Comparison of ENCODE assay signal across 12 cellular contexts in genomic region chr11:69052343-69053168, GRCh38. TPM values are rescaled to one million over a fixed set of nuclear protein-coding genes. Genes with fewer than 3 reads are reported as not detected.
DNase-seq lines count a peak whose midpoint lies in the region; ATAC-seq, FAIRE-seq and TF ChIP-seq lines count a peak whose summit lies in the region.
"Had no signal": no experiment of that assay in that cellular context is flagged by ENCODE, and none has a peak within 500 bp of the region (broad histone marks: within the 10 kb centered on the region; RNA-seq: fewer than 3 reads in every experiment).

No MANE protein-coding gene starts in this region.

- ATAC-seq in right cardiac atrium = no peak
- no peak for ATAC-seq in left cardiac atrium
- no peak for ATAC-seq in K562
- ATAC-seq in naive thymus-derived CD8-positive, alpha-beta T cell = no peak
- ATAC-seq in HG02973 (IDR thresholded peaks at IDR 0.05; ENCODE audit: unreplicated experiment) = no peak
- ATAC-seq in GM18517 (IDR thresholded peaks at IDR 0.05; ENCODE audit: unreplicated experiment) = no peak
- ATAC-seq in WTC11 = no peak

- no peaks in the 10 kb centered on the region for H3K27me3 ChIP-seq in right cardiac atrium (ENCODE audit: control insufficient read depth, insufficient read depth)
- H3K27me3 ChIP-seq in K562 (ENCODE audit: control insufficient read depth in 2 of 2, insufficient read depth in 2 of 2, low read length in 2 of 2) = no peaks in the 10 kb centered on the region

- no peak overlapping the region for H3K27ac ChIP-seq in right cardiac atrium (ENCODE audit: low read length)
- no peak overlapping the region for H3K27ac ChIP-seq in K562 (ENCODE audit: extremely low read depth, low read depth, low read length)

- BruUV-seq in K562 (replicated peaks; lab: Mats Ljungman, UMichigan) = no TSS peak

- H3K27me3 Mint-ChIP-seq in naive thymus-derived CD8-positive, alpha-beta T cell = no peaks in the 10 kb centered on the region
- no peaks in the 10 kb centered on the region for H3K27me3 Mint-ChIP-seq in WTC11 (ENCODE audit: low read depth)

- in situ Hi-C loops in K562 (cut with MboI) = no loop called here

- TF ChIP-seq CTCF in K562 (IDR thresholded peaks at IDR 0.05 in 2 of 3, conservative IDR thresholded peaks at IDR 0.05 in 1 of 3; ENCODE audit: insufficient read depth in 2 of 3, low read depth in 1 of 3, low read length in 3 of 3) (no peak), WTC11 (IDR thresholded peaks at IDR 0.05) (no peak)

- CTCF ChIA-PET in K562 (lab: Yijun Ruan, JAX; ENCODE audit: low intra/inter-chr PET ratio) (no interaction called here), WTC11 (lab: Charles Lee) (no interaction called here)

- H3K4me3 ChIP-seq in right cardiac atrium (ENCODE audit: low read length) = no peak overlapping the region
- H3K4me3 ChIP-seq in K562 = no peak overlapping the region

- intact Hi-C loops in right cardiac atrium (cut with DNase I) = no loop called here
- intact Hi-C loops in left cardiac atrium (cut with DNase I) = no loop called here
- intact Hi-C loops in K562 (cut with micrococcal nuclease) = no loop called here

- H3K36me3 Mint-ChIP-seq in naive thymus-derived CD8-positive, alpha-beta T cell = peaks cover 0 to 6% (median 0%) of the 10 kb centered on the region in 3 donors
- peaks cover 2% of the 10 kb centered on the region; the same call in 1 of the 2 replicates for H3K36me3 Mint-ChIP-seq in WTC11

- H3K4me1 ChIP-seq in right cardiac atrium (ENCODE audit: control insufficient read depth, insufficient read depth, low read length) = peaks cover 3% of the 10 kb centered on the region
- peaks cover 7 to 39% of the 10 kb centered on the region in 2 experiments; a peak in 4 of 5 replicates for H3K4me1 ChIP-seq in K562 (replicated peaks in 1 of 2; ENCODE audit: control insufficient read depth in 2 of 2, insufficient read depth in 2 of 2, low read length in 2 of 2)

- H3K4me3 Mint-ChIP-seq in naive thymus-derived CD8-positive, alpha-beta T cell = peak overlapping the region in 2 of 10 donors; percentile 26 to 48
- H3K4me3 Mint-ChIP-seq in WTC11 = no peak overlapping the region

- H3K4me2 ChIP-seq in K562 (ENCODE audit: insufficient read depth, low read length) = no peak overlapping the region

- peak in 2 of 3 donors; percentile 54 to 65 for DNase-seq in right cardiac atrium
- DNase-seq in left cardiac atrium = no peak
- DNase-seq in K562 (ENCODE audit: extremely low read depth in 1 of 4, low spot score in 3 of 4) = no peak
- no peak for DNase-seq in naive thymus-derived CD8-positive, alpha-beta T cell
- no peak for DNase-seq in stimulated activated naive CD4-positive, alpha-beta T cell treated with Interleukin-2 at 50 U/mL for 16 hours (lab: John Stamatoyannopoulos, UW)
- DNase-seq in WTC11 (ENCODE audit: low spot score) = no peak
- DNase-seq: activated naive CD4-positive, alpha-beta T cell treated with anti-CD3 and anti-CD28 coated beads, Interleukin-2, amount 50 U/mL, for 16 hours; cerebellar nuclear complex; DMS79 treated with DMSO at 0.1 percent for 48 hours; T-helper 9 cell had no signal

- peaks cover 12% of the 10 kb centered on the region for H3K79me2 ChIP-seq in K562 (ENCODE audit: control insufficient read depth, insufficient read depth, low read length)

- H3K36me3 ChIP-seq in K562 (ENCODE audit: control insufficient read depth, insufficient read depth, low read length) = no peaks in the 10 kb centered on the region; the same call in 2 of the 3 replicates

- peaks cover 8% of the 10 kb centered on the region; the same call in 1 of the 2 replicates for H4K20me1 ChIP-seq in K562 (replicated peaks; ENCODE audit: control insufficient read depth, insufficient read depth, low read length)

- H3K4me1 Mint-ChIP-seq in naive thymus-derived CD8-positive, alpha-beta T cell = peaks cover 7 to 57% (median 47%) of the 10 kb centered on the region in 4 donors
- peaks cover 19% of the 10 kb centered on the region for H3K4me1 Mint-ChIP-seq in WTC11

- 77% methylated on average over 21 of the region's 21 CpGs for WGBS in right cardiac atrium
- WGBS in K562 (ENCODE audit: insufficient coverage, low coverage, missing lambda C conversion rate) = 66% methylated on average over 17 of the region's 21 CpGs

- H3K9me3 Mint-ChIP-seq in naive thymus-derived CD8-positive, alpha-beta T cell = no peaks in the 10 kb centered on the region
- H3K9me3 Mint-ChIP-seq in WTC11 = no peaks in the 10 kb centered on the region

- no peak for FAIRE-seq in K562 (lab: Jason Lieb, UNC)

- H3K27ac Mint-ChIP-seq in naive thymus-derived CD8-positive, alpha-beta T cell = peak overlapping the region in 8 of 10 donors; percentile 40 to 94 (median 76)
- H3K27ac Mint-ChIP-seq in WTC11 = no peak overlapping the region; the same call in 1 of the 2 replicates

- H3K9me3 ChIP-seq in right cardiac atrium (ENCODE audit: control insufficient read depth, low read length) (no peaks in the 10 kb centered on the region), K562 (replicated peaks; ENCODE audit: control insufficient read depth, insufficient read depth, low read depth, low read length) (no peaks in the 10 kb centered on the region)

- TF ChIP-seq EP300 in K562 (IDR thresholded peaks at IDR 0.05; ENCODE audit: low read length) = no peak

- no peak for TF ChIP-seq POLR2A in K562 (conservative IDR thresholded peaks at IDR 0.05)

- no peak overlapping the region for H2AFZ ChIP-seq in K562 (ENCODE audit: low read depth, low read length)

- no peaks in the 10 kb centered on the region for H3K9me1 ChIP-seq in K562 (ENCODE audit: control insufficient read depth, insufficient read depth, low read length)

- no peak for TF ChIP-seq RAD21 in K562 (CRISPR knock-in tag; conservative IDR thresholded peaks at IDR 0.05 in 1 of 2, IDR thresholded peaks at IDR 0.05 in 1 of 2)

- POLR2A ChIA-PET in K562 (lab: Yijun Ruan, JAX) = interaction anchor here (0.5 to 1.1 kb wide), 4 partner anchors 14 to 895 kb away, joined by 3 read pairs; no protein-coding TSS in a partner anchor
- POLR2A ChIA-PET in naive thymus-derived CD8-positive, alpha-beta T cell (lab: Charles Lee) = no interaction called here
- POLR2A ChIA-PET in WTC11 (lab: Charles Lee) = interaction anchor here (0.7 kb wide), 1 partner anchor 40 kb away, joined by 3 read pairs; the partner anchor contains the start of gene MRGPRF

- H3K9ac ChIP-seq in K562 (ENCODE audit: insufficient read depth in 1 of 2, low read depth in 2 of 2, low read length in 2 of 2) = no peak overlapping the region; a peak in 1 of 4 replicates

TF ChIP-seq in K562, 482 proteins besides CTCF, POLR2A, EP300 and RAD21 (continues in another document):
- no peak for TF ChIP-seq SMAD1 (IDR thresholded peaks at IDR 0.05; ENCODE audit: low read depth, low read length, partially characterized antibody)

TF ChIP-seq in WTC11, 78 proteins besides CTCF, POLR2A, EP300 and RAD21 (continues in another document):
- TF ChIP-seq ESRRA (CRISPR knock-in tag; IDR thresholded peaks at IDR 0.05; ENCODE audit: borderline replicate concordance) = no peak
- TF ChIP-seq SP1 (CRISPR knock-in tag; conservative IDR thresholded peaks at IDR 0.05) = no peak

RNA-seq across cellular contexts. Expression of gene TPCN2, which starts 3.8 kb away (rescaled TPM):
- total RNA-seq in right cardiac atrium (10 to 100 TPM in 1 of 4 donors, 1 to 10 TPM in 3; 7.2 to 11.1 (median 9.0) TPM), left cardiac atrium (1 to 10 TPM; 7.3 to 9.7 TPM), K562 (2014; rRNA removed) (4.6 and 4.9 TPM in 2 replicates), K562 (2014; rRNA removed; fragmentation: Illumina TruSeq; extraction: Trizol) (2.3 and 2.8 TPM in 2 replicates), K562 (2015; rRNA removed; fragmentation: Illumina TruSeq; extraction: Trizol) (3.1 and 3.2 TPM in 2 replicates), K562 (2021) (9.2 and 10.2 TPM in 2 replicates), WTC11 (2021) (20.2 to 24.6 TPM (median 22.0 TPM) in 3 replicates)
- polyA plus RNA-seq in right cardiac atrium (7.0 TPM), K562 (2011; rRNA removed) (5.5 and 5.9 TPM in 2 replicates), K562 (2014; fragmentation: Illumina TruSeq; extraction: Trizol) (5.0 and 5.7 TPM in 2 replicates), K562 (2014; fragmentation: Nextera tagmentation; extraction: Ambion mirVana) (under 1 TPM; 0.66 to 0.82 TPM), K562 (2014; rRNA removed) (7.0 and 9.3 TPM in 2 replicates)
- total RNA-seq in K562 (2011; cell fraction: chromatin; rRNA removed; ENCODE audit: low replicate concordance) = 40.8 and 84.4 TPM in 2 replicates
- 45.5 and 52.4 TPM in 2 replicates for total RNA-seq in K562 (2011; cell fraction: nucleolus; rRNA removed)
- 44.5 and 47.8 TPM in 2 replicates for total RNA-seq in K562 (2011; cell fraction: nucleoplasm; rRNA removed)
- polyA plus RNA-seq in K562 (2011; cell fraction: cytosol; rRNA removed) = 5.8 TPM in 2 replicates
- polyA plus RNA-seq in K562 (2011; cell fraction: nucleus; rRNA removed) = 49.5 and 65.9 TPM in 2 replicates
- 6.3 and 8.7 TPM in 2 replicates for polyA plus RNA-seq in K562 (2012)
- polyA minus RNA-seq in K562 (2011; rRNA and poly(A)+ RNA removed) = 4.1 and 5.0 TPM in 2 replicates
- polyA minus RNA-seq in K562 (2011; cell fraction: cytosol; rRNA and poly(A)+ RNA removed) = 6.3 and 6.4 TPM in 2 replicates
- 15.0 and 17.4 TPM in 2 replicates for polyA minus RNA-seq in K562 (2011; cell fraction: nucleus; rRNA and poly(A)+ RNA removed)
- total RNA-seq in naive thymus-derived CD8-positive, alpha-beta T cell = 10 to 100 TPM; 25.4 to 27.2 TPM
- 1 to 10 TPM; 3.8 to 6.3 (median 4.9) TPM for polyA plus RNA-seq in naive thymus-derived CD8-positive, alpha-beta T cell

RNA-seq across cellular contexts. Expression of gene MRGPRF, which starts 39.5 kb away (rescaled TPM):
- total RNA-seq in right cardiac atrium (10 to 100 TPM in 2 of 4 donors, 1 to 10 TPM in 2; 4.6 to 16.2 (median 9.3) TPM), left cardiac atrium (10 to 100 TPM; 12.4 to 13.3 TPM), K562 (2014; rRNA removed) (not detected in 2 replicates), K562 (2014; rRNA removed; fragmentation: Illumina TruSeq; extraction: Trizol) (not detected in 2 replicates), K562 (2015; rRNA removed; fragmentation: Illumina TruSeq; extraction: Trizol) (not detected in 2 replicates), K562 (2021) (0.07 TPM in 1 of 2 replicates, not detected in the other), WTC11 (2021) (3.8 to 6.5 TPM (median 5.5 TPM) in 3 replicates)
- polyA plus RNA-seq in right cardiac atrium (9.4 TPM), K562 (2011; rRNA removed) (not detected in 2 replicates), K562 (2014; fragmentation: Illumina TruSeq; extraction: Trizol) (not detected in 2 replicates), K562 (2014; fragmentation: Nextera tagmentation; extraction: Ambion mirVana) (not detected), K562 (2014; rRNA removed) (not detected in 2 replicates)
- not detected in 2 replicates for total RNA-seq in K562 (2011; cell fraction: chromatin; rRNA removed; ENCODE audit: low replicate concordance)
- not detected in 2 replicates for total RNA-seq in K562 (2011; cell fraction: nucleolus; rRNA removed)
- not detected in 2 replicates for total RNA-seq in K562 (2011; cell fraction: nucleoplasm; rRNA removed)
- polyA plus RNA-seq in K562 (2011; cell fraction: cytosol; rRNA removed) = not detected in 2 replicates
- not detected in 2 replicates for polyA plus RNA-seq in K562 (2011; cell fraction: nucleus; rRNA removed)
- not detected in 2 replicates for polyA plus RNA-seq in K562 (2012)
- not detected in 2 replicates for polyA minus RNA-seq in K562 (2011; rRNA and poly(A)+ RNA removed)
- not detected in 2 replicates for polyA minus RNA-seq in K562 (2011; cell fraction: cytosol; rRNA and poly(A)+ RNA removed)
- polyA minus RNA-seq in K562 (2011; cell fraction: nucleus; rRNA and poly(A)+ RNA removed) = not detected in 2 replicates
- total RNA-seq in naive thymus-derived CD8-positive, alpha-beta T cell = not detected
- not detected for polyA plus RNA-seq in naive thymus-derived CD8-positive, alpha-beta T cell

Comparison
In these comparisons a context has a peak if more than half of its experiments do, and no peak if none do; other contexts are left out.
1. DNase-seq: peak in right cardiac atrium (2 of 3); none in left cardiac atrium (single experiment), K562 (0 of 4), naive thymus-derived CD8-positive, alpha-beta T cell (0 of 10), stimulated activated naive CD4-positive, alpha-beta T cell treated with Interleukin-2 at 50 U/mL for 16 hours (single experiment) and WTC11 (single experiment).